In genomic region chr13:19959831-19960672, GRCh38 we compare ENCODE assay signal across 8 cellular contexts. TPM values are rescaled to one million over a fixed set of nuclear protein-coding genes. Genes with fewer than 3 reads are reported as not detected.
DNase-seq lines count a peak whose midpoint lies in the region; ATAC-seq and TF ChIP-seq lines count a peak whose summit lies in the region.

No MANE protein-coding gene starts in this region.

- peaks cover 4% of the 10 kb centered on the region for H3K79me1 ChIP-seq in H9 (ENCODE audit: insufficient read depth, low read depth, low read length, poor library complexity, severe bottlenecking)
- H3K79me1 ChIP-seq in neuronal stem cell (ENCODE audit: low read depth, low read length), result peaks cover 3% of the 10 kb centered on the region

- H3K4me3 ChIP-seq in MG63 (peak overlapping the region; percentile 83), neuronal stem cell (ENCODE audit: low read length in 2 of 2) (peak overlapping the region; percentile 81 to 94), subcutaneous abdominal adipose tissue (ENCODE audit: low read depth in 1 of 5, low read length in 5 of 5) (peak overlapping the region; percentile 86 to 96 (median 94))

- no peak overlapping the region for H4K5ac ChIP-seq in H9 (ENCODE audit: insufficient read length, low read depth, low read length)

- peak overlapping the region; percentile 95 to 98 for H3K4me3 Mint-ChIP-seq in H9

- peak; percentile 78 for TF ChIP-seq CTCF in H9 (conservative IDR thresholded peaks at IDR 0.05)
- peak; percentile 97 for TF ChIP-seq CTCF in foreskin keratinocyte (conservative IDR thresholded peaks at IDR 0.05)

- no peaks in the 10 kb centered on the region for H4K20me1 ChIP-seq in H9 (ENCODE audit: control insufficient read depth, insufficient read depth, insufficient read length)

- H2BK15ac ChIP-seq in H9 (ENCODE audit: low read depth, low read length) (no peak overlapping the region), neuronal stem cell (ENCODE audit: low read length) (no peak overlapping the region)

- peaks cover 6% of the 10 kb centered on the region for H3K23me2 ChIP-seq in H9 (ENCODE audit: insufficient read length, low read depth, low read length, poor library complexity, severe bottlenecking)

- no peak overlapping the region for H3K27ac ChIP-seq in H9 (ENCODE audit: insufficient read length, low read depth, low read length)
- peak overlapping the region; percentile 60 for H3K27ac ChIP-seq in foreskin keratinocyte
- H3K27ac ChIP-seq in neuronal stem cell (replicated peaks; ENCODE audit: low read length), result peak overlapping the region; percentile 96
- H3K27ac ChIP-seq in subcutaneous abdominal adipose tissue (ENCODE audit: low read depth, low read length), result peak overlapping the region; percentile 89

- H2BK120ac ChIP-seq in H9 (ENCODE audit: low read depth, low read length, poor library complexity, severe bottlenecking), result no peak overlapping the region
- no peak overlapping the region for H2BK120ac ChIP-seq in neuronal stem cell (ENCODE audit: low read depth, low read length)

- H4K91ac ChIP-seq in H9 (ENCODE audit: insufficient read length, low read depth, low read length) (no peak overlapping the region), neuronal stem cell (ENCODE audit: low read depth, low read length, poor library complexity) (no peak overlapping the region)

- H3K9ac ChIP-seq in H9 (ENCODE audit: extremely low read depth, insufficient read length, low read length) (peak overlapping the region; percentile 81), neuronal stem cell (ENCODE audit: low read depth, low read length, poor library complexity) (peak overlapping the region; percentile 98), subcutaneous abdominal adipose tissue (ENCODE audit: low read length in 5 of 5) (peak overlapping the region; percentile 59 to 93 (median 77))

- H3K4me1 Mint-ChIP-seq in H9, result peaks cover 21 to 25% of the 10 kb centered on the region in 2 experiments

- no peak overlapping the region for H3K56ac ChIP-seq in H9 (ENCODE audit: insufficient read length, low read depth, low read length)

- H3K18ac ChIP-seq in H9 (ENCODE audit: insufficient read length, low read depth, low read length) (peak overlapping the region; percentile 95), neuronal stem cell (ENCODE audit: low read length) (peak overlapping the region; percentile 98)

- WGBS in H9 (ENCODE audit: extremely low coverage, insufficient read length, low lambda C conversion rate), result no CpG with 5 or more reads among the region's 14 CpGs
- no CpG with 5 or more reads among the region's 14 CpGs for WGBS in neuronal stem cell (ENCODE audit: extremely low coverage in 2 of 2, insufficient read length in 2 of 2, insufficient replicate concordance in 1 of 2), 2 donors

- no peak overlapping the region for H2AFZ ChIP-seq in H9 (ENCODE audit: low read length)
- peak overlapping the region; percentile 85 for H2AFZ ChIP-seq in neuronal stem cell (ENCODE audit: low read length)

- H2BK12ac ChIP-seq in H9 (ENCODE audit: insufficient read length, low read depth, low read length) (no peak overlapping the region), neuronal stem cell (ENCODE audit: low read length) (peak overlapping the region; percentile 22)

- no peak overlapping the region for H2BK5ac ChIP-seq in H9 (ENCODE audit: insufficient read length, low read length)
- H2BK5ac ChIP-seq in neuronal stem cell (ENCODE audit: low read length), result peak overlapping the region; percentile 98

- H3K23ac ChIP-seq in H9 (ENCODE audit: insufficient read length, low read depth, low read length), result no peak overlapping the region
- H3K23ac ChIP-seq in neuronal stem cell (ENCODE audit: low read depth, low read length, poor library complexity), result peak overlapping the region; percentile 17

- H3K79me2 ChIP-seq in H9 (ENCODE audit: insufficient read depth, low read length), result peaks cover 28% of the 10 kb centered on the region; the same call in 1 of the 2 replicates

- peaks cover 27% of the 10 kb centered on the region for H3K36me3 ChIP-seq in MG63
- H3K36me3 ChIP-seq in neuronal stem cell (replicated peaks in 1 of 2; ENCODE audit: control insufficient read depth in 2 of 2, insufficient read depth in 2 of 2, low read length in 2 of 2), result peaks cover 0 to 46% of the 10 kb centered on the region in 2 donors
- peaks cover 0 to 6% (median 5%) of the 10 kb centered on the region in 5 donors for H3K36me3 ChIP-seq in subcutaneous abdominal adipose tissue (ENCODE audit: control insufficient read depth in 5 of 5, insufficient read depth in 5 of 5, low read length in 5 of 5)

- peak; percentile 69 for ATAC-seq in foreskin keratinocyte

- H3K4me1 ChIP-seq in H9 (ENCODE audit: insufficient read depth, low read length), result no peaks in the 10 kb centered on the region
- peaks cover 15% of the 10 kb centered on the region for H3K4me1 ChIP-seq in foreskin keratinocyte
- H3K4me1 ChIP-seq in neuronal stem cell (ENCODE audit: control insufficient read depth in 2 of 2, insufficient read depth in 1 of 2, low read depth in 1 of 2, low read length in 2 of 2), result peaks cover 0 to 7% of the 10 kb centered on the region in 2 donors
- H3K4me1 ChIP-seq in subcutaneous abdominal adipose tissue (ENCODE audit: control insufficient read depth in 5 of 5, insufficient read depth in 5 of 5, low read length in 5 of 5), result peaks cover 8 to 41% (median 36%) of the 10 kb centered on the region in 5 donors

- H3K9me3 ChIP-seq in H9 (ENCODE audit: control insufficient read depth, low read depth, low read length), result no peaks in the 10 kb centered on the region
- no peaks in the 10 kb centered on the region for H3K9me3 ChIP-seq in MG63
- no peaks in the 10 kb centered on the region for H3K9me3 ChIP-seq in neuronal stem cell (replicated peaks in 1 of 2; ENCODE audit: control insufficient read depth in 2 of 2, insufficient read depth in 1 of 2, low read depth in 1 of 2, low read length in 2 of 2)
- H3K9me3 ChIP-seq in subcutaneous abdominal adipose tissue (ENCODE audit: control insufficient read depth in 5 of 5, low read length in 5 of 5), result no peaks in the 10 kb centered on the region

- H2AK5ac ChIP-seq in H9 (ENCODE audit: insufficient read length, low read length) (no peak overlapping the region), neuronal stem cell (ENCODE audit: low read depth, low read length) (peak overlapping the region; percentile 99)

- H3K9me3 Mint-ChIP-seq in H9, result peaks cover 0 to 6% of the 10 kb centered on the region in 2 experiments; a peak in 3 of 5 replicates

- H3K27me3 ChIP-seq in H9 (ENCODE audit: insufficient read depth, low read length) (no peaks in the 10 kb centered on the region), MG63 (no peaks in the 10 kb centered on the region), foreskin keratinocyte (no peaks in the 10 kb centered on the region), neuronal stem cell (ENCODE audit: control insufficient read depth in 3 of 3, insufficient read depth in 3 of 3, low read depth in 1 of 3, low read length in 3 of 3) (no peaks in the 10 kb centered on the region), subcutaneous abdominal adipose tissue (ENCODE audit: control insufficient read depth in 5 of 5, insufficient read depth in 4 of 5, low read length in 5 of 5) (no peaks in the 10 kb centered on the region)

- H4K8ac ChIP-seq in H9 (replicated peaks; ENCODE audit: insufficient read length, low read depth, low read length) (no peak overlapping the region), neuronal stem cell (ENCODE audit: low read depth, low read length) (no peak overlapping the region)

- no peak overlapping the region for H3T11ph ChIP-seq in H9 (ENCODE audit: low read length)

- peak; percentile 88 for DNase-seq in GDM1 (lab: John Stamatoyannopoulos, UW)
- DNase-seq in H9, result peak; percentile 93
- DNase-seq in MG63, result peak; percentile 90
- peak; percentile 92 for DNase-seq in SHP77 treated with DMSO at 0.1 percent for 48 hours (lab: John Stamatoyannopoulos, UW)
- peak; percentile 81 for DNase-seq in activated gamma-delta T cell treated with Interleukin-2 at 50 U/mL for 16 hours
- peak; percentile 66 to 84 for DNase-seq in foreskin keratinocyte
- DNase-seq in neuronal stem cell (ENCODE audit: low spot score), result peak; percentile 77

- H3K4ac ChIP-seq in H9 (ENCODE audit: low read depth, low read length), result no peak overlapping the region
- no peak overlapping the region for H3K4ac ChIP-seq in neuronal stem cell (ENCODE audit: low read length)

- H3K36me3 Mint-ChIP-seq in H9 (ENCODE audit: insufficient read depth in 1 of 3, low read depth in 3 of 3), result peaks cover 26 to 40% (median 33%) of the 10 kb centered on the region in 3 experiments; a peak in 6 of 7 replicates

- no peak overlapping the region for H2BK20ac ChIP-seq in H9 (ENCODE audit: low read depth, low read length, poor library complexity, severe bottlenecking)

- H3K4me2 ChIP-seq in H9 (ENCODE audit: insufficient read depth, insufficient read length, low read length) (peak overlapping the region; percentile 49), neuronal stem cell (ENCODE audit: insufficient read depth, low read length, poor library complexity, severe bottlenecking) (peak overlapping the region; percentile 78)

- peaks cover 3% of the 10 kb centered on the region for H3K27me3 Mint-ChIP-seq in H9 (ENCODE audit: low read depth)

- H3K27ac Mint-ChIP-seq in H9, result peak overlapping the region; percentile 98 to 99 (median 98)

- H3K14ac ChIP-seq in H9 (ENCODE audit: insufficient read depth, low read length), result no peak overlapping the region
- H3K14ac ChIP-seq in neuronal stem cell (ENCODE audit: low read length), result no peak overlapping the region

RNA-seq across cellular contexts. Expression of gene ZMYM2, which starts 1.5 kb away (rescaled TPM):
- total RNA-seq in H9 (2021) (169 and 173 TPM in 2 replicates), foreskin keratinocyte (43.6 and 45.8 TPM in 2 replicates)
- 30.6 and 56.8 TPM in 2 replicates for total RNA-seq in MG63 (2014; rRNA removed; shearing (Covaris generic); ENCODE audit: low replicate concordance)
- polyA plus RNA-seq in foreskin keratinocyte, result 14.0 TPM in 2 replicates
- polyA plus RNA-seq in neuronal stem cell (2013, experiment 1 of 2), result 100 TPM
- 107 TPM for polyA plus RNA-seq in neuronal stem cell (2013, experiment 2 of 2)
